13 cellular contexts compared by ENCODE assay signal in the genomic region with DNA sequence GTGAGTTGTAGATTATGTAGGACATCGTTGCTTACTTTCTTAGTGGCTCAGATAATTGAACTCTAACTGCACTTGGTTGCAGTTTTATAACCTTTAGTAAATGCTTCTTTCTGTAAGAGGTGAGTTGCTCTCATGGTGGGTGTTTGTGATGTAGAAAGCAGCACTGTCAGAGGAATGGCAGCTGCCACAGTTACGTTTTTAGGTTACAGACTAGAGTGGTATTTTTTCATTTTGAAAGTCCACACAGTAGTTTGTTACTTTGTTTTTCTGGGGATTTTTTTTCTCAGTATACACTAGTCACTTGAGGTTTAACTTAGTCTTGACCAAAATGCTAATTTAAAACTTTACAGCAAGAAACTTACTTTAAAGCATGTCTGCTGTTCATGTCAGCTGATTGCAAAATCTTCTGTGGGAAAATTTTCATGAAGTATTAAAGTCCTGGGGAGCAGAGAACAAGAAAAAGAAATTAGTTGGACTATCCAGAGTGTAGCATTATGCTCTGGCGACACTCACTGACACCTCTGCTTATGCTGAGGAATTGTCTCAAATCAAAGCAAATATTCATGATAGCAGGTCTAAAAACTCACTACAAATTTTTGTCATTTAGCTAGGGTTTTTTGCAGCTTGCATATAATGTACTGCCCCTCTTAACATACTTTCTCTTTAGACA. TPM values are rescaled to one million over a fixed set of nuclear protein-coding genes. Genes with fewer than 3 reads are reported as not detected.
DNase-seq lines count a peak whose midpoint lies in the region; ATAC-seq, FAIRE-seq and TF ChIP-seq lines count a peak whose summit lies in the region.
"Had no signal": no experiment of that assay in that cellular context is flagged by ENCODE, and none has a peak within 500 bp of the region (broad histone marks: within the 10 kb centered on the region; RNA-seq: fewer than 3 reads in every experiment).

No MANE protein-coding gene starts in this region.

- H3K27me3 ChIP-seq in right lobe of liver, result no peaks in the 10 kb centered on the region
- no peaks in the 10 kb centered on the region for H3K27me3 ChIP-seq in HepG2 (ENCODE audit: control insufficient read depth in 1 of 2, insufficient read depth in 2 of 2, low read length in 2 of 2)
- H3K27me3 ChIP-seq: adrenal gland had no signal

- no peaks in the 10 kb centered on the region for H3K36me3 ChIP-seq in right lobe of liver
- no peaks in the 10 kb centered on the region; a peak in 1 of 5 replicates for H3K36me3 ChIP-seq in HepG2 (replicated peaks in 1 of 2; ENCODE audit: control insufficient read depth in 1 of 2, insufficient read depth in 2 of 2, low read length in 2 of 2)
- H3K36me3 ChIP-seq: adrenal gland had no signal

- peaks cover 20% of the 10 kb centered on the region for H3K36me3 Mint-ChIP-seq in activated T-helper 17 cell treated with anti-CD3 and anti-CD28 coated beads, Interleukin-2, amount 50 U/mL, for 72 hours (ENCODE audit: low read depth)

- H3K27me3 Mint-ChIP-seq in activated T-helper 17 cell treated with anti-CD3 and anti-CD28 coated beads, Interleukin-2, amount 50 U/mL, for 72 hours, result no peaks in the 10 kb centered on the region
- H3K27me3 Mint-ChIP-seq in stimulated activated naive CD8-positive, alpha-beta T cell treated with anti-CD3 and anti-CD28 coated beads, Interleukin-15, amount 100 ng/mL, for 72 hours, result no peaks in the 10 kb centered on the region

- TF ChIP-seq EP300 in HepG2 (IDR thresholded peaks at IDR 0.05; ENCODE audit: low read depth in 2 of 2, low read length in 2 of 2) (no peak), HepG2 (CRISPR knock-in tag; IDR thresholded peaks at IDR 0.05; ENCODE audit: borderline replicate concordance) (no peak)

- H3K4me3 ChIP-seq in right lobe of liver (no peak overlapping the region), HepG2 (replicated peaks in 1 of 3; ENCODE audit: insufficient read depth in 1 of 3, low read depth in 2 of 3, low read length in 3 of 3) (no peak overlapping the region)
- H3K4me3 ChIP-seq: adrenal gland had no signal

- BruUV-seq in HepG2 (replicated peaks; lab: Mats Ljungman, UMichigan), result no TSS peak

- in situ Hi-C loops in HepG2 (cut with HindIII; ENCODE audit: extremely low pct_ligation_motif_present, low pct_unique_long_range_greater_than_20kb), result no loop called here

- no peak overlapping the region for H2AFZ ChIP-seq in HepG2 (ENCODE audit: low read length)

- ATAC-seq in right lobe of liver (peak in 3 of 4 donors; percentile 9 to 36 (median 24)), HepG2 (no peak), HG02610 (IDR thresholded peaks at IDR 0.05; ENCODE audit: unreplicated experiment) (peak; percentile 67)
- peak; percentile 75 for ATAC-seq in activated T-helper 17 cell treated with anti-CD3 and anti-CD28 coated beads, Interleukin-2, amount 50 U/mL, for 72 hours (replicated peaks)
- peak; percentile 63 for ATAC-seq in stimulated activated naive CD8-positive, alpha-beta T cell treated with anti-CD3 and anti-CD28 coated beads, Interleukin-15, amount 100 ng/mL, for 72 hours

- no peak overlapping the region for H3K9ac ChIP-seq in HepG2 (ENCODE audit: insufficient read depth, low read depth, low read length)

- TF ChIP-seq POLR2A in right lobe of liver (IDR thresholded peaks at IDR 0.05) (no peak), HepG2 (IDR thresholded peaks at IDR 0.05; ENCODE audit: insufficient read depth in 1 of 2, low read depth in 2 of 2, low read length in 2 of 2) (no peak)

- intact Hi-C loops in right lobe of liver (cut with DNase I), result no loop called here
- intact Hi-C loops in HepG2 (cut with micrococcal nuclease; ENCODE audit: unreplicated experiment), result no loop called here

- no peaks in the 10 kb centered on the region for H3K9me3 ChIP-seq in right lobe of liver
- no peaks in the 10 kb centered on the region for H3K9me3 ChIP-seq in HepG2 (ENCODE audit: low read length)
- H3K9me3 ChIP-seq: adrenal gland had no signal

- H3K9me3 Mint-ChIP-seq in activated T-helper 17 cell treated with anti-CD3 and anti-CD28 coated beads, Interleukin-2, amount 50 U/mL, for 72 hours, result no peaks in the 10 kb centered on the region
- no peaks in the 10 kb centered on the region for H3K9me3 Mint-ChIP-seq in stimulated activated naive CD8-positive, alpha-beta T cell treated with anti-CD3 and anti-CD28 coated beads, Interleukin-15, amount 100 ng/mL, for 72 hours

- H4K20me1 ChIP-seq in HepG2 (ENCODE audit: insufficient read depth, low read length), result peaks cover 12% of the 10 kb centered on the region; the same call in 1 of the 2 replicates

- H3K4me3 Mint-ChIP-seq in activated T-helper 17 cell treated with anti-CD3 and anti-CD28 coated beads, Interleukin-2, amount 50 U/mL, for 72 hours, result peak overlapping the region; percentile 41
- H3K4me3 Mint-ChIP-seq in stimulated activated naive CD8-positive, alpha-beta T cell treated with anti-CD3 and anti-CD28 coated beads, Interleukin-15, amount 100 ng/mL, for 72 hours, result peak overlapping the region in 1 of 2 donors; percentile 53

- H3K4me1 ChIP-seq in right lobe of liver, result peaks cover 0 to 48% (median 15%) of the 10 kb centered on the region in 4 donors
- H3K4me1 ChIP-seq in HepG2 (ENCODE audit: insufficient read depth, low read length), result peaks cover 76% of the 10 kb centered on the region

- DNase-seq in right lobe of liver (no peak), HepG2 (ENCODE audit: low spot score) (no peak), ecto neural progenitor cell (ENCODE audit: low spot score) (no peak), NCI-H2029 treated with DMSO at 0.1 percent for 48 hours (lab: John Stamatoyannopoulos, UW) (no peak), DMS 273 treated with DMSO at 0.1 percent for 48 hours (lab: John Stamatoyannopoulos, UW) (no peak)
- DNase-seq in stimulated activated naive CD8-positive, alpha-beta T cell treated with anti-CD3 and anti-CD28 coated beads, Interleukin-15, amount 100 ng/mL, for 72 hours, result no peak
- DNase-seq: activated CD4-positive, alpha-beta T cell treated with anti-CD3 and anti-CD28 coated beads for 1 hour; adrenal gland; MM.1S; NCI-H510A treated with DMSO at 0.1 percent for 48 hours; small intestine had no signal

- H3K79me2 ChIP-seq in HepG2 (ENCODE audit: insufficient read depth, low read length), result peaks cover 81% of the 10 kb centered on the region

- H3K4me2 ChIP-seq in HepG2 (ENCODE audit: low read depth, low read length), result no peak overlapping the region

- POLR2A ChIA-PET in HepG2 (lab: Yijun Ruan, JAX), result interaction anchor here (0.6 kb wide), 1 partner anchor 86 kb away, joined by 6 read pairs; no protein-coding TSS in a partner anchor

- FAIRE-seq in HepG2 (lab: Jason Lieb, UNC), result no peak
- FAIRE-seq: small intestine had no signal

- peak overlapping the region in 1 of 3 donors; percentile 0 for H3K27ac ChIP-seq in right lobe of liver
- H3K27ac ChIP-seq in HepG2 (ENCODE audit: extremely low read length, insufficient read depth, low read length), result no peak overlapping the region
- H3K27ac ChIP-seq: adrenal gland had no signal

- no peak for TF ChIP-seq RAD21 in HepG2 (CRISPR knock-in tag; IDR thresholded peaks at IDR 0.05)

- WGBS in right lobe of liver (ENCODE audit: insufficient coverage, low coverage, low lambda C conversion rate, missing lambda C conversion rate), result 29% methylated on average over 3 of the region's 3 CpGs
- WGBS in HepG2 (ENCODE audit: low lambda C conversion rate), result 97% methylated on average over 3 of the region's 3 CpGs

- CTCF ChIA-PET in HepG2 (lab: Yijun Ruan, JAX; ENCODE audit: low intra/inter-chr PET ratio, low total read pairs), result no interaction called here

- H3K4me1 Mint-ChIP-seq in activated T-helper 17 cell treated with anti-CD3 and anti-CD28 coated beads, Interleukin-2, amount 50 U/mL, for 72 hours, result peaks cover 53% of the 10 kb centered on the region
- H3K4me1 Mint-ChIP-seq in stimulated activated naive CD8-positive, alpha-beta T cell treated with anti-CD3 and anti-CD28 coated beads, Interleukin-15, amount 100 ng/mL, for 72 hours, result peaks cover 64% of the 10 kb centered on the region

- no peak for TF ChIP-seq CTCF in right lobe of liver (IDR thresholded peaks at IDR 0.05)
- TF ChIP-seq CTCF in HepG2 (CRISPR knock-in tag; IDR thresholded peaks at IDR 0.05), result no peak

- H3K27ac Mint-ChIP-seq in activated T-helper 17 cell treated with anti-CD3 and anti-CD28 coated beads, Interleukin-2, amount 50 U/mL, for 72 hours, result peak overlapping the region; percentile 70
- no peak overlapping the region for H3K27ac Mint-ChIP-seq in stimulated activated naive CD8-positive, alpha-beta T cell treated with anti-CD3 and anti-CD28 coated beads, Interleukin-15, amount 100 ng/mL, for 72 hours

TF ChIP-seq in HepG2, 621 proteins besides CTCF, POLR2A, EP300 and RAD21:
- TF ChIP-seq POLR2G (IDR thresholded peaks at IDR 0.05; ENCODE audit: low read depth, low read length) (no peak), ZNF354B (CRISPR knock-in tag; IDR thresholded peaks at IDR 0.05) (no peak)

RNA-seq across cellular contexts. Expression of gene AFTPH, which starts 14.8 kb away (rescaled TPM):
- total RNA-seq in right lobe of liver (10 to 100 TPM; 14.9 to 24.4 (median 19.8) TPM), HepG2 (2016; rRNA removed; fragmentation: Illumina TruSeq; extraction: Trizol) (36.8 and 45.9 TPM in 2 replicates)
- total RNA-seq in HepG2 (2016; cell fraction: cytosol; rRNA removed; fragmentation: Illumina TruSeq; extraction: Trizol; ENCODE audit: low read depth), result 17.9 and 21.2 TPM in 2 replicates
- total RNA-seq in HepG2 (2016; cell fraction: insoluble cytoplasmic fraction; rRNA removed; fragmentation: Illumina TruSeq; extraction: Trizol), result 36.6 and 50.6 TPM in 2 replicates
- total RNA-seq in HepG2 (2016; cell fraction: membrane; rRNA removed; fragmentation: Illumina TruSeq; extraction: Trizol), result 30.5 and 36.5 TPM in 2 replicates
- 27.4 and 31.1 TPM in 2 replicates for total RNA-seq in HepG2 (2016; cell fraction: nucleus; rRNA removed; fragmentation: Illumina TruSeq; extraction: Trizol)
- 22.6 and 27.5 TPM in 2 replicates for polyA plus RNA-seq in HepG2 (2011; rRNA removed)
- polyA plus RNA-seq in HepG2 (2011; cell fraction: cytosol; rRNA removed), result 12.5 and 16.4 TPM in 2 replicates
- 8.6 and 11.4 TPM in 2 replicates for polyA plus RNA-seq in HepG2 (2011; cell fraction: nucleus; rRNA removed)
- 19.6 and 29.6 TPM in 2 replicates for polyA plus RNA-seq in HepG2 (2012)
- polyA plus RNA-seq in HepG2 (2016; cell fraction: cytosol; fragmentation: Illumina TruSeq; extraction: Trizol; ENCODE audit: low read depth), result 3.8 and 5.1 TPM in 2 replicates
- 41.1 and 41.2 TPM in 2 replicates for polyA plus RNA-seq in HepG2 (2016; cell fraction: insoluble cytoplasmic fraction; fragmentation: Illumina TruSeq; extraction: Trizol; ENCODE audit: low read depth)
- 11.6 and 13.1 TPM in 2 replicates for polyA plus RNA-seq in HepG2 (2016; cell fraction: membrane; fragmentation: Illumina TruSeq; extraction: Trizol; ENCODE audit: low read depth)
- 35.6 and 37.0 TPM in 2 replicates for polyA plus RNA-seq in HepG2 (2016; cell fraction: nucleus; fragmentation: Illumina TruSeq; extraction: Trizol; ENCODE audit: insufficient read depth, low read depth)
- 9.2 and 13.7 TPM in 2 replicates for polyA minus RNA-seq in HepG2 (2011; rRNA and poly(A)+ RNA removed; ENCODE audit: low replicate concordance)
- polyA minus RNA-seq in HepG2 (2011; cell fraction: cytosol; rRNA and poly(A)+ RNA removed), result 16.5 and 19.2 TPM in 2 replicates
- polyA minus RNA-seq in HepG2 (2011; cell fraction: nucleus; rRNA and poly(A)+ RNA removed), result 36.2 and 39.9 TPM in 2 replicates
- 10 to 100 TPM; 32.3 to 49.8 TPM for total RNA-seq in activated T-helper 17 cell treated with anti-CD3 and anti-CD28 coated beads, Interleukin-2, amount 50 U/mL, for 72 hours
